ENCODE assay signal across 19 cellular contexts in the genomic region with DNA sequence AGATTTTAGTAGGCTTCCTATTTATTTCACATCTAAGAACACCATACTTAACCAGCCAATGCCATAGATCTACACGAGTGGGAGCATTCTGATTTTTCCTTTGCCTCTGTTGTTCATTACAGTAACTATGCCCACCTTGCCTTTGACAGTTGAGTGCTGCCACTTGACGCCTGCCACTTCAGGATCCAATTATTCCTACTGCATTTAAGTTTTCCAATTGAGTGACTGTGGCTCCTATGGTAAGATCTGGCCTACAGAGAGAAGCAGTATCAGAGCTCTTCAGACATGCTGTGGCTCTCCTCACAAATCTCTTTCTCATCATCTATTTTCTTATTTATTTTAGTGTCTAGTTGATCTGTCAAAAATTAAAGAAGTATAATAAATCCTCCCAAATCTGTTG.
DNase-seq lines count a peak whose midpoint lies in the region; TF ChIP-seq lines count a peak whose summit lies in the region.
"Had no signal": no experiment of that assay in that cellular context is flagged by ENCODE, and none has a peak within 500 bp of the region (broad histone marks: within the 10 kb centered on the region; RNA-seq: fewer than 3 reads in every experiment).

No MANE protein-coding gene starts in this region.

- no peak for TF ChIP-seq CTCF in smooth muscle cell (IDR thresholded peaks at IDR 0.05; ENCODE audit: borderline replicate concordance, insufficient read depth, poor library complexity, severe bottlenecking)

- H4K20me1 ChIP-seq in smooth muscle cell (ENCODE audit: low read depth), result no peaks in the 10 kb centered on the region

- no peak overlapping the region for H3K4me3 Mint-ChIP-seq in activated naive CD4-positive, alpha-beta T cell treated with anti-CD3 and anti-CD28 coated beads for 36 hours
- H3K4me3 Mint-ChIP-seq: CD4-positive, CD25-positive, alpha-beta regulatory T cell; HFFc6; T-helper 1 cell treated with Interleukin-12 subunit alpha and Interleukin-12 subunit beta and Interleukin-4 antibody, amounts not matched to agents 30 μg/mL and 1 μg/mL, for 36 hours had no signal

- WGBS in smooth muscle cell (ENCODE audit: low lambda C conversion rate), result 91% methylated on average over 2 of the region's 2 CpGs

- no peak overlapping the region for H3K9ac ChIP-seq in smooth muscle cell (ENCODE audit: low read depth)

- no peak overlapping the region for H3K27ac ChIP-seq in smooth muscle cell (ENCODE audit: low read depth)

- no peaks in the 10 kb centered on the region for H3K79me2 ChIP-seq in smooth muscle cell (ENCODE audit: low read depth)

- H2AFZ ChIP-seq in smooth muscle cell (ENCODE audit: low read depth), result peak overlapping the region; percentile 67

- no peaks in the 10 kb centered on the region for H3K9me3 ChIP-seq in smooth muscle cell (replicated peaks; ENCODE audit: low read depth)

- CTCF ChIA-PET in activated naive CD4-positive, alpha-beta T cell treated with anti-CD3 and anti-CD28 coated beads for 36 hours (lab: Charles Lee), result no interaction called here

- H3K4me2 ChIP-seq in smooth muscle cell, result peak overlapping the region; percentile 43

- DNase-seq in NCI-H1105 treated with DMSO at 0.1 percent for 48 hours (lab: John Stamatoyannopoulos, UW), result peak; percentile 62
- peak; percentile 17 to 46 for DNase-seq in NCI-H187 (lab: John Stamatoyannopoulos, UW)
- peak; percentile 61 for DNase-seq in NCI-H345 (lab: John Stamatoyannopoulos, UW)
- no peak for DNase-seq in smooth muscle cell (lab: John Stamatoyannopoulos, UW; ENCODE audit: unreplicated experiment)
- DNase-seq in activated naive CD4-positive, alpha-beta T cell treated with anti-CD3 and anti-CD28 coated beads for 36 hours, result no peak
- no peak for DNase-seq in occipital lobe (lab: John Stamatoyannopoulos, UW)
- DNase-seq in NOMO-1 treated with DMSO at 0.1 percent for 48 hours (lab: John Stamatoyannopoulos, UW; ENCODE audit: unreplicated experiment), result no peak
- DNase-seq: CD4-positive, CD25-positive, alpha-beta regulatory T cell; H7; HFFc6; Karpas-422; MV-4-11; NCI-H1694 treated with DMSO at 0.1 percent for 48 hours; NCI-H2171; PC-3; RPMI8226; SHP77 had no signal

- H3K36me3 Mint-ChIP-seq in activated naive CD4-positive, alpha-beta T cell treated with anti-CD3 and anti-CD28 coated beads for 36 hours (ENCODE audit: low read depth), result no peaks in the 10 kb centered on the region
- H3K36me3 Mint-ChIP-seq: CD4-positive, CD25-positive, alpha-beta regulatory T cell had no signal

- H3K36me3 ChIP-seq in smooth muscle cell (ENCODE audit: low read depth), result no peaks in the 10 kb centered on the region

- H3K4me1 Mint-ChIP-seq in activated naive CD4-positive, alpha-beta T cell treated with anti-CD3 and anti-CD28 coated beads for 36 hours (ENCODE audit: low read depth), result no peaks in the 10 kb centered on the region
- H3K4me1 Mint-ChIP-seq: CD4-positive, CD25-positive, alpha-beta regulatory T cell had no signal

- H3K4me1 ChIP-seq in smooth muscle cell (ENCODE audit: low read depth), result no peaks in the 10 kb centered on the region

- H3K4me3 ChIP-seq in smooth muscle cell, result no peak overlapping the region
- H3K4me3 ChIP-seq: GM12878 had no signal

- no peaks in the 10 kb centered on the region for H3F3A ChIP-seq in smooth muscle cell (ENCODE audit: low read depth)

- H3K27ac Mint-ChIP-seq in activated naive CD4-positive, alpha-beta T cell treated with anti-CD3 and anti-CD28 coated beads for 36 hours, result no peak overlapping the region
- H3K27ac Mint-ChIP-seq: CD4-positive, CD25-positive, alpha-beta regulatory T cell; HFFc6; T-helper 1 cell treated with Interleukin-12 subunit alpha and Interleukin-12 subunit beta and Interleukin-4 antibody, amounts not matched to agents 30 μg/mL and 1 μg/mL, for 36 hours had no signal

- intact Hi-C loops in activated naive CD4-positive, alpha-beta T cell treated with anti-CD3 and anti-CD28 coated beads for 36 hours (cut with micrococcal nuclease), result no loop called here

- H3K27me3 Mint-ChIP-seq in activated naive CD4-positive, alpha-beta T cell treated with anti-CD3 and anti-CD28 coated beads for 36 hours (ENCODE audit: low read depth), result no peaks in the 10 kb centered on the region
- H3K27me3 Mint-ChIP-seq: CD4-positive, CD25-positive, alpha-beta regulatory T cell had no signal

- H3K27me3 ChIP-seq in smooth muscle cell (ENCODE audit: low read depth), result no peaks in the 10 kb centered on the region

- peaks cover 2% of the 10 kb centered on the region for H3K9me3 Mint-ChIP-seq in activated naive CD4-positive, alpha-beta T cell treated with anti-CD3 and anti-CD28 coated beads for 36 hours
- H3K9me3 Mint-ChIP-seq: T-helper 1 cell treated with Interleukin-12 subunit alpha and Interleukin-12 subunit beta and Interleukin-4 antibody, amounts not matched to agents 30 μg/mL and 1 μg/mL, for 36 hours had no signal

Comparison
In these comparisons a context has a peak if more than half of its experiments do, and no peak if none do; other contexts are left out.
1. DNase-seq: peak in NCI-H1105 treated with DMSO at 0.1 percent for 48 hours (single experiment), NCI-H187 (2 of 2) and NCI-H345 (single experiment); none in smooth muscle cell (single experiment), activated naive CD4-positive, alpha-beta T cell treated with anti-CD3 and anti-CD28 coated beads for 36 hours (single experiment), occipital lobe (single experiment) and NOMO-1 treated with DMSO at 0.1 percent for 48 hours (single experiment).